ENCODE assay signal across 11 cellular contexts in the genomic region with DNA sequence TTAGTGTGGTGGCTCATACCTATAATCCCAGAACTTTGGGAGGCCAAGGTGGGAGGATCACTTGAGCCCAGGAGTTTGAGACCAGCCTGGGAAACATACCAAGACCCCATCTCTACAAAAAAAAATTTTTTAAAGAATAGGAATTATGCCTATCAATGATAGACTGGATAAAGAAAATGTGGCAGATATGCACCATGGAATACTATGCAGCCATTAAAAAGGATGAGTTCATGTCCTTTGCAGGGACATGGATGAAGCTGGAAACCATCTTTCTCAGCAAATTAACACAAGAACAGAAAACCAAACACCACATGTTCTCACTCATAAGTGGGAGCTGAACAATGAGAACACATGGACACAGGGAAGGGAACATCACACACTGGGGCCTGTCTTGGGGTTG. TPM values are rescaled to one million over a fixed set of nuclear protein-coding genes. Genes with fewer than 3 reads are reported as not detected.
DNase-seq lines count a peak whose midpoint lies in the region; ATAC-seq, FAIRE-seq and TF ChIP-seq lines count a peak whose summit lies in the region.
"Not testable (repeated sequence)": the region's sequence is repeated elsewhere in the genome, so short reads cannot be mapped to it uniquely, and the experiment has no call there.
"Had no signal": no experiment of that assay in that cellular context is flagged by ENCODE, and none has a peak within 500 bp of the region (broad histone marks: within the 10 kb centered on the region; RNA-seq: fewer than 3 reads in every experiment).

No MANE protein-coding gene starts in this region.

- not testable (repeated sequence) for BruUV-seq in K562 (replicated peaks; lab: Mats Ljungman, UMichigan)

- in situ Hi-C loops in K562 (cut with MboI): not testable (repeated sequence)

- POLR2A ChIA-PET in HEK293 (lab: Yijun Ruan, JAX); K562 (lab: Yijun Ruan, JAX): not testable (repeated sequence)

- TF ChIP-seq RAD21 in K562 (CRISPR knock-in tag; conservative IDR thresholded peaks at IDR 0.05 in 1 of 2, IDR thresholded peaks at IDR 0.05 in 1 of 2): not testable (repeated sequence)

- not testable (repeated sequence) for H3K27ac ChIP-seq in HEK293 (ENCODE audit: extremely low read depth, low read depth, low read length); K562 (ENCODE audit: extremely low read depth, low read depth, low read length)

- ATAC-seq in K562: not testable (repeated sequence)

- H3K79me2 ChIP-seq in K562 (ENCODE audit: control insufficient read depth, insufficient read depth, low read length): not testable (repeated sequence)

- H3K36me3 ChIP-seq in HEK293 (ENCODE audit: control insufficient read depth in 2 of 2, insufficient read depth in 1 of 2, low read length in 2 of 2); K562 (ENCODE audit: control insufficient read depth, insufficient read depth, low read length): not testable (repeated sequence)

- H3K9me3 ChIP-seq in HEK293 (ENCODE audit: control insufficient read depth, insufficient read depth, low read depth, low read length); K562 (replicated peaks; ENCODE audit: control insufficient read depth, insufficient read depth, low read depth, low read length): not testable (repeated sequence)

- not testable (repeated sequence) for TF ChIP-seq POLR2A in K562 (conservative IDR thresholded peaks at IDR 0.05)

- TF ChIP-seq EP300 in K562 (IDR thresholded peaks at IDR 0.05; ENCODE audit: low read length): not testable (repeated sequence)

- not testable (repeated sequence) for H4K20me1 ChIP-seq in K562 (replicated peaks; ENCODE audit: control insufficient read depth, insufficient read depth, low read length)

- H2AFZ ChIP-seq in K562 (ENCODE audit: low read depth, low read length): not testable (repeated sequence)

- not testable (repeated sequence) for H3K4me1 ChIP-seq in HEK293 (ENCODE audit: control insufficient read depth, insufficient read depth, low read length); K562 (replicated peaks in 1 of 2; ENCODE audit: control insufficient read depth in 2 of 2, insufficient read depth in 2 of 2, low read length in 2 of 2)

- peaks cover 14 to 21% of the 10 kb centered on the region in 2 experiments; a peak in 3 of 5 replicates for H3K27me3 ChIP-seq in K562 (ENCODE audit: control insufficient read depth in 2 of 2, insufficient read depth in 2 of 2, low read length in 2 of 2)

- not testable (repeated sequence) for DNase-seq in K562 (ENCODE audit: extremely low read depth in 1 of 4, low spot score in 3 of 4)

- H3K4me2 ChIP-seq in K562 (ENCODE audit: insufficient read depth, low read length): not testable (repeated sequence)

- not testable (repeated sequence) for H3K4me3 ChIP-seq in HEK293 (ENCODE audit: low read depth, low read length); K562

- not testable (repeated sequence) for H3K9me1 ChIP-seq in K562 (ENCODE audit: control insufficient read depth, insufficient read depth, low read length)

- not testable (repeated sequence) for TF ChIP-seq CTCF in HEK293 (tag by site-specific recombination; IDR thresholded peaks at IDR 0.05); K562 (IDR thresholded peaks at IDR 0.05 in 2 of 3, conservative IDR thresholded peaks at IDR 0.05 in 1 of 3; ENCODE audit: insufficient read depth in 2 of 3, low read depth in 1 of 3, low read length in 3 of 3)

- CTCF ChIA-PET in HEK293 (lab: Yijun Ruan, JAX): interaction anchor here (1.2 to 2.6 kb wide), 2 partner anchors 11 to 15 kb away, joined by 3 to 28 read pairs; no protein-coding TSS in a partner anchor
- CTCF ChIA-PET in K562 (lab: Yijun Ruan, JAX; ENCODE audit: low intra/inter-chr PET ratio): not testable (repeated sequence)

- not testable (repeated sequence) for FAIRE-seq in K562 (lab: Jason Lieb, UNC)

- not testable (repeated sequence) for H3K9ac ChIP-seq in K562 (ENCODE audit: insufficient read depth in 1 of 2, low read depth in 2 of 2, low read length in 2 of 2)

- intact Hi-C loops in K562 (cut with micrococcal nuclease): not testable (repeated sequence)

TF ChIP-seq in HEK293, 187 proteins besides CTCF, POLR2A, EP300 and RAD21:
- TF ChIP-seq ZNF146 (tag by site-specific recombination; IDR thresholded peaks at IDR 0.05): peak; percentile 85

TF ChIP-seq in K562, 482 proteins besides CTCF, POLR2A, EP300 and RAD21:
- peak; percentile 68 for TF ChIP-seq ZNF146 (CRISPR knock-in tag; IDR thresholded peaks at IDR 0.05; ENCODE audit: unreplicated experiment)

RNA-seq across cellular contexts. Expression of gene NOX5, which starts 54.8 kb away (rescaled TPM):
- 0.14 and 0.16 TPM in 2 replicates for total RNA-seq in K562 (2011; cell fraction: chromatin; rRNA removed; ENCODE audit: low replicate concordance)
- under 0.01 TPM in 2 replicates for total RNA-seq in K562 (2011; cell fraction: nucleolus; rRNA removed)
- 0.07 and 0.23 TPM in 2 replicates for total RNA-seq in K562 (2011; cell fraction: nucleoplasm; rRNA removed)
- total RNA-seq in K562 (2014; rRNA removed) (not detected in 2 replicates), K562 (2014; rRNA removed; fragmentation: Illumina TruSeq; extraction: Trizol) (not detected in 2 replicates), K562 (2015; rRNA removed; fragmentation: Illumina TruSeq; extraction: Trizol) (not detected in 2 replicates), K562 (2021) (not detected in 2 replicates)
- polyA plus RNA-seq in K562 (2011; rRNA removed) (0.01 and 0.03 TPM in 2 replicates), K562 (2014; fragmentation: Illumina TruSeq; extraction: Trizol) (not detected in 2 replicates), K562 (2014; fragmentation: Nextera tagmentation; extraction: Ambion mirVana) (not detected), K562 (2014; rRNA removed) (not detected in 2 replicates)
- 0.04 TPM in 1 of 2 replicates, not detected in the other for polyA plus RNA-seq in K562 (2011; cell fraction: cytosol; rRNA removed)
- 0.13 and 0.34 TPM in 2 replicates for polyA plus RNA-seq in K562 (2011; cell fraction: nucleus; rRNA removed)
- polyA plus RNA-seq in K562 (2012): 0.01 and 0.03 TPM in 2 replicates
- 0.04 TPM in 1 of 2 replicates, not detected in the other for polyA minus RNA-seq in K562 (2011; rRNA and poly(A)+ RNA removed)
- not detected in 2 replicates for polyA minus RNA-seq in K562 (2011; cell fraction: cytosol; rRNA and poly(A)+ RNA removed)
- polyA minus RNA-seq in K562 (2011; cell fraction: nucleus; rRNA and poly(A)+ RNA removed): under 0.01 TPM in 1 of 2 replicates, not detected in the other
- total RNA-seq: A172; A673; CD4-positive, alpha-beta T cell; CD4-positive, CD25-positive, alpha-beta regulatory T cell; CD8-positive, alpha-beta memory T cell; CD8-positive, alpha-beta T cell; Daoy had no signal
- polyA plus RNA-seq: CD14-positive monocyte; CD4-positive, alpha-beta memory T cell; CD4-positive, CD25-positive, alpha-beta regulatory T cell; CD8-positive, alpha-beta memory T cell had no signal
